Comparison of ENCODE assay signal across 23 cellular contexts in the genomic region with DNA sequence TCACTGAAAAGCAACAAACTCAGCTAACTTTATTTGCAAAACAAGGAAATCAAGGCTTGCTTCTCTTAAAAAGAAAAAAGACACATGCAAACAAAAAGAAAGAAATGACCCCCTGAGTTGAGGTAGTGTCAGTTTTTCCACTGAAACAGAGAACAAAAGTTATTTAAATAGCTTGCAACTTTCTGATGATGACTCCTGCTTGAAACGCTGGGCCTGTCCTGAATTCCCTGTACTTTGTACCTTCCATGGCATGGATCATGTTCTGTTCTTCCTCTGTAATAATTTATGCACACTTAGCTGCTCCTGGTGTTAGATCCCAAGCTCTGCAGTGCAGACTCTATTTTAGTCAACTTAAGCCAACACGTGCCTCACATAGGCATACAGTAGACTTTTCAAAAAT.
"Had no signal": no experiment of that assay in that cellular context is flagged by ENCODE, and none has a peak within 500 bp of the region (broad histone marks: within the 10 kb centered on the region; RNA-seq: fewer than 3 reads in every experiment).

No MANE protein-coding gene starts in this region.

- H3K9me3 Mint-ChIP-seq: activated CD8-positive, alpha-beta T cell treated with anti-CD3 and anti-CD28 coated beads for 36 hours; activated naive CD4-positive, alpha-beta T cell treated with anti-CD3 and anti-CD28 coated beads, Interleukin-2, amount 10 ng/mL, durations not matched to agents 7 days and 5 days; activated naive CD8-positive, alpha-beta T cell treated with anti-CD3 and anti-CD28 coated beads, Interleukin-2, amount 10 ng/mL, durations not matched to agents 7 days and 5 days; activated T-helper 2 cell treated with anti-CD3 and anti-CD28 coated beads, Interferon-gamma antibody, Interleukin-2, Interleukin-4, amounts not matched to agents 10 μg/mL and 5 μg/mL and 100 μg/mL, durations not matched to agents 14 hours and 24 hours and 36 hours had no signal

- H3K27ac Mint-ChIP-seq: activated CD8-positive, alpha-beta T cell treated with anti-CD3 and anti-CD28 coated beads for 36 hours; activated naive CD4-positive, alpha-beta T cell treated with anti-CD3 and anti-CD28 coated beads, Interleukin-2, amount 10 ng/mL, durations not matched to agents 7 days and 5 days; activated naive CD8-positive, alpha-beta T cell treated with anti-CD3 and anti-CD28 coated beads, Interleukin-2, amount 10 ng/mL, durations not matched to agents 7 days and 5 days; activated T-cell treated with anti-CD3 and anti-CD28 coated beads, Interleukin-2, amount 50 U/mL, for 72 hours; activated T-helper 2 cell treated with anti-CD3 and anti-CD28 coated beads, Interferon-gamma antibody, Interleukin-2, Interleukin-4, amounts not matched to agents 10 μg/mL and 5 μg/mL and 100 μg/mL, durations not matched to agents 14 hours and 24 hours and 36 hours; T-helper 17 cell had no signal

- DNase-seq: activated CD4-positive, alpha-beta T cell treated with anti-CD3 and anti-CD28 coated beads for 4 hours; activated CD8-positive, alpha-beta memory T cell treated with anti-CD3 and anti-CD28 coated beads, Interleukin-2, amount 50 U/mL, for 4 hours; activated CD8-positive, alpha-beta T cell treated with anti-CD3 and anti-CD28 coated beads for 36 hours; activated gamma-delta T cell treated with Interleukin-2 at 50 U/mL for 16 hours; activated naive CD4-positive, alpha-beta T cell treated with anti-CD3 and anti-CD28 coated beads, Interleukin-2, amount 10 ng/mL, durations not matched to agents 7 days and 5 days; activated naive CD8-positive, alpha-beta T cell treated with anti-CD3 and anti-CD28 coated beads, Interleukin-2, amount 10 ng/mL, durations not matched to agents 7 days and 5 days; activated T-cell treated with anti-CD3 and anti-CD28 coated beads, Interleukin-2, amount 50 U/mL, for 72 hours; adrenal gland; anterior cingulate cortex; MG63; NCI-H1105; NCI-H146; NCI-H187 treated with DMSO at 0.1 percent for 48 hours; NCI-H2081 treated with DMSO at 0.1 percent for 48 hours; NCI-H446; NCI-H524; SIG-M5; T-helper 17 cell; T1000 had no signal

- H3K27me3 Mint-ChIP-seq: activated CD8-positive, alpha-beta T cell treated with anti-CD3 and anti-CD28 coated beads for 36 hours had no signal

- H3K9me3 ChIP-seq: adrenal gland, MG63 had no signal

- H3K4me3 ChIP-seq: adrenal gland, MG63 had no signal

- H3K36me3 Mint-ChIP-seq: activated naive CD4-positive, alpha-beta T cell treated with anti-CD3 and anti-CD28 coated beads, Interleukin-2, amount 10 ng/mL, durations not matched to agents 7 days and 5 days; activated naive CD8-positive, alpha-beta T cell treated with anti-CD3 and anti-CD28 coated beads, Interleukin-2, amount 10 ng/mL, durations not matched to agents 7 days and 5 days had no signal

- H3K4me1 Mint-ChIP-seq: activated naive CD4-positive, alpha-beta T cell treated with anti-CD3 and anti-CD28 coated beads, Interleukin-2, amount 10 ng/mL, durations not matched to agents 7 days and 5 days; activated naive CD8-positive, alpha-beta T cell treated with anti-CD3 and anti-CD28 coated beads, Interleukin-2, amount 10 ng/mL, durations not matched to agents 7 days and 5 days; T-helper 17 cell had no signal

- H3K36me3 ChIP-seq: adrenal gland, MG63 had no signal

- FAIRE-seq: TTC549 had no signal

- H3K4me3 Mint-ChIP-seq: activated CD8-positive, alpha-beta T cell treated with anti-CD3 and anti-CD28 coated beads for 36 hours; activated naive CD4-positive, alpha-beta T cell treated with anti-CD3 and anti-CD28 coated beads, Interleukin-2, amount 10 ng/mL, durations not matched to agents 7 days and 5 days; activated naive CD8-positive, alpha-beta T cell treated with anti-CD3 and anti-CD28 coated beads, Interleukin-2, amount 10 ng/mL, durations not matched to agents 7 days and 5 days; activated T-cell treated with anti-CD3 and anti-CD28 coated beads, Interleukin-2, amount 50 U/mL, for 72 hours; T-helper 17 cell had no signal

- H3K4me1 ChIP-seq: adrenal gland had no signal

- H3K27ac ChIP-seq: adrenal gland, VCaP had no signal

- ATAC-seq: activated CD4-positive, CD25-positive, alpha-beta regulatory T cell treated with anti-CD3 and anti-CD28 coated beads, Interleukin-2, amount 50 U/mL, for 24 hours; activated CD8-positive, alpha-beta T cell treated with anti-CD3 and anti-CD28 coated beads for 36 hours; activated T-cell treated with anti-CD3 and anti-CD28 coated beads, Interleukin-2, amount 50 U/mL, for 72 hours; T-helper 17 cell had no signal

- H3K27me3 ChIP-seq: adrenal gland, MG63 had no signal
